Comparison of ENCODE assay signal across 1 cellular context in genomic region chr9:129175825-129176633, GRCh38.
TF ChIP-seq lines count a peak whose summit lies in the region.

No MANE protein-coding gene starts in this region.

TF ChIP-seq in SK-N-SH, 30 proteins besides CTCF, POLR2A, EP300 and RAD21 (continued from another document):
- TF ChIP-seq IRF3 (IDR thresholded peaks at IDR 0.05; ENCODE audit: low read depth, low read length) (no peak), MXI1 (IDR thresholded peaks at IDR 0.05; ENCODE audit: low read depth, low read length) (peak; percentile 27; the same call in 1 of the 2 replicates), TEAD4 (IDR thresholded peaks at IDR 0.05; ENCODE audit: borderline replicate concordance, insufficient read depth) (no peak), MEF2A (IDR thresholded peaks at IDR 0.05; ENCODE audit: borderline replicate concordance, low read depth) (no peak), SIN3A (IDR thresholded peaks at IDR 0.05; ENCODE audit: borderline replicate concordance, low read depth, low read length) (0 out of 2 replicates have a peak, but pooled peaks have one; percentile 43), RXRA (IDR thresholded peaks at IDR 0.05; ENCODE audit: borderline replicate concordance, low read depth) (no peak), PBX3 (IDR thresholded peaks at IDR 0.05) (peak; percentile 14; the same call in 1 of the 2 replicates), FOXJ3 (CRISPR knock-in tag; IDR thresholded peaks at IDR 0.05) (no peak), ZBTB33 (IDR thresholded peaks at IDR 0.05; ENCODE audit: borderline replicate concordance, low read depth) (0 out of 2 replicates have a peak, but pooled peaks have one; percentile 39), FOSL2 (IDR thresholded peaks at IDR 0.05; ENCODE audit: borderline replicate concordance, low read depth) (no peak), POLR2AphosphoS5 (IDR thresholded peaks at IDR 0.05; ENCODE audit: low read depth, low read length) (peak; percentile 68)
